Comparison of ENCODE assay signal across 1 cellular context in the genomic region with DNA sequence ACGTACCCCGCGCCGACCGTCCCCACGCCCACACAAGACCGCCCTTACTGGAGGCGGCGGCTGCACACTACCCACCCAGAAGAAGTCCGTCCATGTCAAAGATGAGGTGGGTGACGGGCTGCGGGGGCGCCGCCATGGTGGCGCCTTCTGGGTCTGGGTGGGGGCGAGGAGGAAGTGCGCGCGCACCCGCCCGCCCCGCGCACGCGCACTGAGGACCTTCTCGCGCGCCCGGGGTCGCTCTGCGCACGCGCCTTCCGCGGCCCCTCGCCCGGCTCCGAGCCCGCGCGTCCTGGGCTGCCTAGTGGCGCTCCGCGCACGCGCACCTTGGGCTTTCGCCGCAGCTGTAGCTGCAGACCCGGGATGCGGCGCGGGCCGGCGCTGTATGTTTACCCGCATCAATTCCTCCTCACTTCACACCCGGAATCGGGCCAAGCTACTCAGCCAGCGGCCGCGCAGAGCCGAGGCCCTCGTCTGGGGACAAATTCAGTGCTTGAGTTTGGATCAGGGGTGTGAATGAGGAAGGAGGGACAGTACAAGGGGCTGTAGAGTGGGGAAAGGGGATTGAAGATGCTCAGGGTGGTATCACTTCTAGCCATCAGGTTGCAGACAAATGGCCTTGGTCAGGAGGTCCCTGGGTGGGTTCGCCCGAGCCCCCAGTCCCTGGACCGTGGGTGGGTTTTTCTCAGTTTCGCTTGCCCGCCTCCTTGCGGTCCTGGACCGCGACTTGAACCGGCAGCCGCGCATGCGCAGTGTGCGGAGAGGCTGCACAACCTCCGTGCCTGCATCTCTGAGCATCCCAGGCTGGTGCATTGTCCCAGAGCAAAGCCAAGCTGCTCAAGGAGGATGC.
A peak's percentile ranks its signal among the peaks of the same experiment; 100 is the strongest.
TF ChIP-seq lines count a peak whose summit lies in the region.

Gene PUDP, minus strand, starts transcription at position 176 of the 847 bp plus-strand sequence. Its CDS starts 40 bp downstream, at position 136.

TF ChIP-seq in HepG2, 621 proteins besides CTCF, POLR2A, EP300 and RAD21 (continued from another document and continues in another):
- TF ChIP-seq, protein P1, sequence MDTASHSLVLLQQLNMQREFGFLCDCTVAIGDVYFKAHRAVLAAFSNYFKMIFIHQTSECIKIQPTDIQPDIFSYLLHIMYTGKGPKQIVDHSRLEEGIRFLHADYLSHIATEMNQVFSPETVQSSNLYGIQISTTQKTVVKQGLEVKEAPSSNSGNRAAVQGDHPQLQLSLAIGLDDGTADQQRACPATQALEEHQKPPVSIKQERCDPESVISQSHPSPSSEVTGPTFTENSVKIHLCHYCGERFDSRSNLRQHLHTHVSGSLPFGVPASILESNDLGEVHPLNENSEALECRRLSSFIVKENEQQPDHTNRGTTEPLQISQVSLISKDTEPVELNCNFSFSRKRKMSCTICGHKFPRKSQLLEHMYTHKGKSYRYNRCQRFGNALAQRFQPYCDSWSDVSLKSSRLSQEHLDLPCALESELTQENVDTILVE (CRISPR knock-in tag; IDR thresholded peaks at IDR 0.05), result no peak
- TF ChIP-seq ZNF839 (CRISPR knock-in tag; IDR thresholded peaks at IDR 0.05; ENCODE audit: borderline replicate concordance) (no peak), ATF5 (CRISPR knock-in tag; IDR thresholded peaks at IDR 0.05; ENCODE audit: low read depth) (no peak), HOXA9 (CRISPR knock-in tag; IDR thresholded peaks at IDR 0.05; ENCODE audit: borderline replicate concordance) (no peak), PAWR (CRISPR knock-in tag; IDR thresholded peaks at IDR 0.05; ENCODE audit: borderline replicate concordance) (no peak), ZNF777 (CRISPR knock-in tag; IDR thresholded peaks at IDR 0.05) (no peak), ZFP36L1 (CRISPR knock-in tag; IDR thresholded peaks at IDR 0.05) (no peak), GRHL1 (CRISPR knock-in tag; conservative IDR thresholded peaks at IDR 0.05) (no peak), HNRNPLL (IDR thresholded peaks at IDR 0.05; ENCODE audit: low read depth, low read length, poor library complexity, severe bottlenecking) (no peak), NCOA5 (CRISPR knock-in tag; IDR thresholded peaks at IDR 0.05) (no peak), TEAD2 (CRISPR knock-in tag; IDR thresholded peaks at IDR 0.05) (no peak), POLR2AphosphoS2 (IDR thresholded peaks at IDR 0.05; ENCODE audit: low read depth, low read length) (no peak), GABPB1 (CRISPR knock-in tag; IDR thresholded peaks at IDR 0.05) (peak; percentile 50; the same call in 1 of the 2 replicates), ZNF496 (CRISPR knock-in tag; IDR thresholded peaks at IDR 0.05; ENCODE audit: insufficient replicate concordance) (no peak), MEIS2 (CRISPR knock-in tag; IDR thresholded peaks at IDR 0.05) (no peak), KDM2A (CRISPR knock-in tag; IDR thresholded peaks at IDR 0.05; ENCODE audit: borderline replicate concordance, low read depth) (peak; percentile 28; the same call in 1 of the 2 replicates), ZFP62 (CRISPR knock-in tag; IDR thresholded peaks at IDR 0.05) (no peak), MAF1 (CRISPR knock-in tag; IDR thresholded peaks at IDR 0.05; ENCODE audit: borderline replicate concordance) (no peak), ZSCAN12 (CRISPR knock-in tag; IDR thresholded peaks at IDR 0.05) (no peak), ZNF703 (CRISPR knock-in tag; IDR thresholded peaks at IDR 0.05; ENCODE audit: borderline replicate concordance) (no peak), SIN3A (IDR thresholded peaks at IDR 0.05; ENCODE audit: borderline replicate concordance, low read depth, low read length) (no peak), BCL6 (CRISPR knock-in tag; IDR thresholded peaks at IDR 0.05) (no peak), ZNF639 (CRISPR knock-in tag; conservative IDR thresholded peaks at IDR 0.05) (no peak), NR3C1 (CRISPR knock-in tag; IDR thresholded peaks at IDR 0.05) (no peak), POLR2AphosphoS5 (IDR thresholded peaks at IDR 0.05; ENCODE audit: low read depth, low read length) (peak; percentile 48; the same call in 1 of the 2 replicates), RORA (CRISPR knock-in tag; IDR thresholded peaks at IDR 0.05) (no peak), PCBP1 (IDR thresholded peaks at IDR 0.05; ENCODE audit: borderline replicate concordance, low read depth, low read length) (no peak), ZNF773 (CRISPR knock-in tag; IDR thresholded peaks at IDR 0.05; ENCODE audit: borderline replicate concordance) (no peak), ZNF572 (CRISPR knock-in tag; IDR thresholded peaks at IDR 0.05) (no peak), AKNA (CRISPR knock-in tag; IDR thresholded peaks at IDR 0.05; ENCODE audit: borderline replicate concordance) (no peak)
- TF ChIP-seq, protein P2, sequence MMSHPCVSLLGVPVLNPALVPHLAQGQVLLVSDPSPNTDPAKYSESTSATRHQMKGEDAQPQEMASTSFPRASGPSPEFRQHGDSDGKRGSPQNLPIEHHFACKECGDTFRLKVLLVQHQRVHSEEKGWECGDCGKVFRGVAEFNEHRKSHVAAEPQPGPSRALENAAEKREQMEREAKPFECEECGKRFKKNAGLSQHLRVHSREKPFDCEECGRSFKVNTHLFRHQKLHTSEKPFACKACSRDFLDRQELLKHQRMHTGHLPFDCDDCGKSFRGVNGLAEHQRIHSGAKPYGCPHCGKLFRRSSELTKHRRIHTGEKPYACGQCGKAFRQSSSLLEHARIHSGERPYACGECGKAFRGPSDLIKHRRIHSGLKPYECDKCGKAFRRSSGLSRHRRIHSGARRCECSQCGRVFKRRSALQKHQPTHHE (CRISPR knock-in tag; IDR thresholded peaks at IDR 0.05; ENCODE audit: borderline replicate concordance), result no peak
- TF ChIP-seq, protein P3, sequence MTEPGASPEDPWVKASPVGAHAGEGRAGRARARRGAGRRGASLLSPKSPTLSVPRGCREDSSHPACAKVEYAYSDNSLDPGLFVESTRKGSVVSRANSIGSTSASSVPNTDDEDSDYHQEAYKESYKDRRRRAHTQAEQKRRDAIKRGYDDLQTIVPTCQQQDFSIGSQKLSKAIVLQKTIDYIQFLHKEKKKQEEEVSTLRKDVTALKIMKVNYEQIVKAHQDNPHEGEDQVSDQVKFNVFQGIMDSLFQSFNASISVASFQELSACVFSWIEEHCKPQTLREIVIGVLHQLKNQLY (CRISPR knock-in tag; IDR thresholded peaks at IDR 0.05), result no peak
- TF ChIP-seq, protein P4, sequence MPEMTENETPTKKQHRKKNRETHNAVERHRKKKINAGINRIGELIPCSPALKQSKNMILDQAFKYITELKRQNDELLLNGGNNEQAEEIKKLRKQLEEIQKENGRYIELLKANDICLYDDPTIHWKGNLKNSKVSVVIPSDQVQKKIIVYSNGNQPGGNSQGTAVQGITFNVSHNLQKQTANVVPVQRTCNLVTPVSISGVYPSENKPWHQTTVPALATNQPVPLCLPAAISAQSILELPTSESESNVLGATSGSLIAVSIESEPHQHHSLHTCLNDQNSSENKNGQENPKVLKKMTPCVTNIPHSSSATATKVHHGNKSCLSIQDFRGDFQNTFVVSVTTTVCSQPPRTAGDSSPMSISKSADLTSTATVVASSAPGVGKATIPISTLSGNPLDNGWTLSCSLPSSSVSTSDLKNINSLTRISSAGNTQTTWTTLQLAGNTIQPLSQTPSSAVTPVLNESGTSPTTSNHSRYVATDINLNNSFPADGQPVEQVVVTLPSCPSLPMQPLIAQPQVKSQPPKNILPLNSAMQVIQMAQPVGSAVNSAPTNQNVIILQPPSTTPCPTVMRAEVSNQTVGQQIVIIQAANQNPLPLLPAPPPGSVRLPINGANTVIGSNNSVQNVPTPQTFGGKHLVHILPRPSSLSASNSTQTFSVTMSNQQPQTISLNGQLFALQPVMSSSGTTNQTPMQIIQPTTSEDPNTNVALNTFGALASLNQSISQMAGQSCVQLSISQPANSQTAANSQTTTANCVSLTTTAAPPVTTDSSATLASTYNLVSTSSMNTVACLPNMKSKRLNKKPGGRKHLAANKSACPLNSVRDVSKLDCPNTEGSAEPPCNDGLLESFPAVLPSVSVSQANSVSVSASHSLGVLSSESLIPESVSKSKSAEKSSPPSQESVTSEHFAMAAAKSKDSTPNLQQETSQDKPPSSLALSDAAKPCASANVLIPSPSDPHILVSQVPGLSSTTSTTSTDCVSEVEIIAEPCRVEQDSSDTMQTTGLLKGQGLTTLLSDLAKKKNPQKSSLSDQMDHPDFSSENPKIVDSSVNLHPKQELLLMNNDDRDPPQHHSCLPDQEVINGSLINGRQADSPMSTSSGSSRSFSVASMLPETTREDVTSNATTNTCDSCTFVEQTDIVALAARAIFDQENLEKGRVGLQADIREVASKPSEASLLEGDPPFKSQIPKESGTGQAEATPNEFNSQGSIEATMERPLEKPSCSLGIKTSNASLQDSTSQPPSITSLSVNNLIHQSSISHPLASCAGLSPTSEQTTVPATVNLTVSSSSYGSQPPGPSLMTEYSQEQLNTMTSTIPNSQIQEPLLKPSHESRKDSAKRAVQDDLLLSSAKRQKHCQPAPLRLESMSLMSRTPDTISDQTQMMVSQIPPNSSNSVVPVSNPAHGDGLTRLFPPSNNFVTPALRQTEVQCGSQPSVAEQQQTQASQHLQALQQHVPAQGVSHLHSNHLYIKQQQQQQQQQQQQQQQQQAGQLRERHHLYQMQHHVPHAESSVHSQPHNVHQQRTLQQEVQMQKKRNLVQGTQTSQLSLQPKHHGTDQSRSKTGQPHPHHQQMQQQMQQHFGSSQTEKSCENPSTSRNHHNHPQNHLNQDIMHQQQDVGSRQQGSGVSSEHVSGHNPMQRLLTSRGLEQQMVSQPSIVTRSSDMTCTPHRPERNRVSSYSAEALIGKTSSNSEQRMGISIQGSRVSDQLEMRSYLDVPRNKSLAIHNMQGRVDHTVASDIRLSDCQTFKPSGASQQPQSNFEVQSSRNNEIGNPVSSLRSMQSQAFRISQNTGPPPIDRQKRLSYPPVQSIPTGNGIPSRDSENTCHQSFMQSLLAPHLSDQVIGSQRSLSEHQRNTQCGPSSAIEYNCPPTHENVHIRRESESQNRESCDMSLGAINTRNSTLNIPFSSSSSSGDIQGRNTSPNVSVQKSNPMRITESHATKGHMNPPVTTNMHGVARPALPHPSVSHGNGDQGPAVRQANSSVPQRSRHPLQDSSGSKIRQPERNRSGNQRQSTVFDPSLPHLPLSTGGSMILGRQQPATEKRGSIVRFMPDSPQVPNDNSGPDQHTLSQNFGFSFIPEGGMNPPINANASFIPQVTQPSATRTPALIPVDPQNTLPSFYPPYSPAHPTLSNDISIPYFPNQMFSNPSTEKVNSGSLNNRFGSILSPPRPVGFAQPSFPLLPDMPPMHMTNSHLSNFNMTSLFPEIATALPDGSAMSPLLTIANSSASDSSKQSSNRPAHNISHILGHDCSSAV (CRISPR knock-in tag; IDR thresholded peaks at IDR 0.05; ENCODE audit: borderline replicate concordance), result no peak
